Comparison of ENCODE assay signal across 1 cellular context in the genomic region with DNA sequence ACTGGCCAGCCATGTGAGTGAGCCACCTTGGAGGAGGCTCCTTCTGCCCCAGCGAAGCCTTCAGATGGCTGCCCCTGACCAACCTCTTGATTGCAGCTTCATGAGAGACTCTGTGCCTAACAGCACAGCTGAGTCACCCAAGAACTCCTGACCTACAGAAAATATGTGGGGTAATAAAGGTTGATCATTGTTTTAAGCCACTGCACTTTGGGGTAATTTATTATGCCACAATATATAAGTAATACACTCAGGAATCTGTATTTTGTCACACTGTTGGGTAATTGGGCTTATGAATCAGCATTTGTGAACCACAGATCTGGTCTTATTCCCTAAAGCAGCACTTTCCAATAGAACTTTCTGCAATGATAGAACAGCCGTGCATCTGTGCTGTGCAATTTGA.
TF ChIP-seq lines count a peak whose summit lies in the region.

No MANE protein-coding gene starts in this region.

TF ChIP-seq in A549, 52 proteins besides CTCF, POLR2A, EP300 and RAD21 (continued from another document):
- TF ChIP-seq JUNB (IDR thresholded peaks at IDR 0.05) (peak; percentile 74), HOXB13 (CRISPR knock-in tag; IDR thresholded peaks at IDR 0.05; ENCODE audit: low read depth) (no peak), POLR2AphosphoS2 (conservative IDR thresholded peaks at IDR 0.05; ENCODE audit: low read length) (no peak), PHF8 (IDR thresholded peaks at IDR 0.05; ENCODE audit: borderline replicate concordance, low read depth) (no peak), GATA3 (IDR thresholded peaks at IDR 0.05; ENCODE audit: borderline replicate concordance) (peak; percentile 23; the same call in 1 of the 2 replicates), HOXB5 (CRISPR knock-in tag; IDR thresholded peaks at IDR 0.05) (no peak)
- TF ChIP-seq, protein P1, sequence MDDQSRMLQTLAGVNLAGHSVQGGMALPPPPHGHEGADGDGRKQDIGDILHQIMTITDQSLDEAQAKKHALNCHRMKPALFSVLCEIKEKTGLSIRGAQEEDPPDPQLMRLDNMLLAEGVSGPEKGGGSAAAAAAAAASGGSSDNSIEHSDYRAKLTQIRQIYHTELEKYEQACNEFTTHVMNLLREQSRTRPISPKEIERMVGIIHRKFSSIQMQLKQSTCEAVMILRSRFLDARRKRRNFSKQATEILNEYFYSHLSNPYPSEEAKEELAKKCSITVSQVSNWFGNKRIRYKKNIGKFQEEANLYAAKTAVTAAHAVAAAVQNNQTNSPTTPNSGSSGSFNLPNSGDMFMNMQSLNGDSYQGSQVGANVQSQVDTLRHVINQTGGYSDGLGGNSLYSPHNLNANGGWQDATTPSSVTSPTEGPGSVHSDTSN (IDR thresholded peaks at IDR 0.05): no peak
- TF ChIP-seq, protein P2, sequence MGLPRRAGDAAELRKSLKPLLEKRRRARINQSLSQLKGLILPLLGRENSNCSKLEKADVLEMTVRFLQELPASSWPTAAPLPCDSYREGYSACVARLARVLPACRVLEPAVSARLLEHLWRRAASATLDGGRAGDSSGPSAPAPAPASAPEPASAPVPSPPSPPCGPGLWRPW (IDR thresholded peaks at IDR 0.05): peak; percentile 57; the same call in 1 of the 2 replicates
TF ChIP-seq in A549: peak in this region for 8.
